16 cellular contexts compared by ENCODE assay signal in genomic region chr7:41130596-41131236, GRCh38.
A peak's percentile ranks its signal among the peaks of the same experiment; 100 is the strongest.
DNase-seq lines count a peak whose midpoint lies in the region; TF ChIP-seq lines count a peak whose summit lies in the region.
"Had no signal": no experiment of that assay in that cellular context is flagged by ENCODE, and none has a peak within 500 bp of the region (broad histone marks: within the 10 kb centered on the region; RNA-seq: fewer than 3 reads in every experiment).

No MANE protein-coding gene starts in this region.

- H3K27ac ChIP-seq in HEK293 (ENCODE audit: extremely low read depth, low read depth, low read length) = no peak overlapping the region
- H3K27ac ChIP-seq: KMS-11, SK-N-MC had no signal

- H3K4me3 ChIP-seq in HEK293 (ENCODE audit: low read depth, low read length) (no peak overlapping the region), fibroblast of villous mesenchyme (ENCODE audit: low read depth, low read length) (no peak overlapping the region), MG63 (no peak overlapping the region)
- H3K4me3 ChIP-seq: HAP-1, SK-N-MC had no signal

- DNase-seq in NCI-H69 (lab: John Stamatoyannopoulos, UW) (peak; percentile 43), fibroblast of villous mesenchyme (ENCODE audit: low read depth) (peak; percentile 12), pons (ENCODE audit: low spot score) (peak; percentile 23), HPDE6-E6E7 (ENCODE audit: extremely low spot score) (no peak), MG63 (no peak), SKM-1 (lab: John Stamatoyannopoulos, UW; ENCODE audit: unreplicated experiment) (no peak)
- DNase-seq: ACHN, NCI-H1048, NCI-H1436 treated with DMSO at 0.1 percent for 48 hours, NCI-H446, NCI-H774, T-helper 1 cell had no signal

- H3K4me1 ChIP-seq in HEK293 (ENCODE audit: control insufficient read depth, insufficient read depth, low read length) = peaks cover 10% of the 10 kb centered on the region
- H3K4me1 ChIP-seq: HAP-1 had no signal

- H3K36me3 ChIP-seq in HEK293 (ENCODE audit: control insufficient read depth in 2 of 2, insufficient read depth in 1 of 2, low read length in 2 of 2) (no peaks in the 10 kb centered on the region), MG63 (no peaks in the 10 kb centered on the region)
- H3K36me3 ChIP-seq: HAP-1 had no signal

- no peaks in the 10 kb centered on the region for H3K27me3 ChIP-seq in MG63

- CTCF ChIA-PET in HEK293 (lab: Yijun Ruan, JAX) = interaction anchor here (0.6 to 1.2 kb wide), 2 partner anchors 15 to 600 kb away, joined by 3 to 4 read pairs; no protein-coding TSS in a partner anchor

- no peaks in the 10 kb centered on the region for H3K9me3 ChIP-seq in HEK293 (ENCODE audit: control insufficient read depth, insufficient read depth, low read depth, low read length)
- no peaks in the 10 kb centered on the region for H3K9me3 ChIP-seq in MG63
- H3K9me3 ChIP-seq: HAP-1 had no signal

- no peak for TF ChIP-seq CTCF in HEK293 (tag by site-specific recombination; IDR thresholded peaks at IDR 0.05)
- TF ChIP-seq CTCF in fibroblast of villous mesenchyme (IDR thresholded peaks at IDR 0.05; ENCODE audit: insufficient read depth, low read depth, low read length) = no peak

- POLR2A ChIA-PET in HEK293 (lab: Yijun Ruan, JAX) = no interaction called here

TF ChIP-seq in HEK293, 187 proteins besides CTCF, POLR2A, EP300 and RAD21:
- TF ChIP-seq ZNF660 (tag by site-specific recombination; IDR thresholded peaks at IDR 0.05) (no peak), ZFHX2 (tag by site-specific recombination; conservative IDR thresholded peaks at IDR 0.05) (0 out of 2 replicates have a peak, but pooled peaks have one; percentile 13), EGR2 (tag by site-specific recombination; IDR thresholded peaks at IDR 0.05; ENCODE audit: low read depth) (peak; percentile 39; the same call in 1 of the 2 replicates)
- TF ChIP-seq, protein P1, sequence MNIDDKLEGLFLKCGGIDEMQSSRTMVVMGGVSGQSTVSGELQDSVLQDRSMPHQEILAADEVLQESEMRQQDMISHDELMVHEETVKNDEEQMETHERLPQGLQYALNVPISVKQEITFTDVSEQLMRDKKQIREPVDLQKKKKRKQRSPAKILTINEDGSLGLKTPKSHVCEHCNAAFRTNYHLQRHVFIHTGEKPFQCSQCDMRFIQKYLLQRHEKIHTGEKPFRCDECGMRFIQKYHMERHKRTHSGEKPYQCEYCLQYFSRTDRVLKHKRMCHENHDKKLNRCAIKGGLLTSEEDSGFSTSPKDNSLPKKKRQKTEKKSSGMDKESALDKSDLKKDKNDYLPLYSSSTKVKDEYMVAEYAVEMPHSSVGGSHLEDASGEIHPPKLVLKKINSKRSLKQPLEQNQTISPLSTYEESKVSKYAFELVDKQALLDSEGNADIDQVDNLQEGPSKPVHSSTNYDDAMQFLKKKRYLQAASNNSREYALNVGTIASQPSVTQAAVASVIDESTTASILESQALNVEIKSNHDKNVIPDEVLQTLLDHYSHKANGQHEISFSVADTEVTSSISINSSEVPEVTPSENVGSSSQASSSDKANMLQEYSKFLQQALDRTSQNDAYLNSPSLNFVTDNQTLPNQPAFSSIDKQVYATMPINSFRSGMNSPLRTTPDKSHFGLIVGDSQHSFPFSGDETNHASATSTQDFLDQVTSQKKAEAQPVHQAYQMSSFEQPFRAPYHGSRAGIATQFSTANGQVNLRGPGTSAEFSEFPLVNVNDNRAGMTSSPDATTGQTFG (tag by site-specific recombination; IDR thresholded peaks at IDR 0.05; ENCODE audit: borderline replicate concordance) = no peak

Comparison
In these comparisons a context has a peak if more than half of its experiments do, and no peak if none do; other contexts are left out.
1. DNase-seq: peak in NCI-H69 (single experiment), fibroblast of villous mesenchyme (single experiment) and pons (single experiment); none in HPDE6-E6E7 (single experiment), MG63 (single experiment) and SKM-1 (single experiment).